21 cellular contexts compared by ENCODE assay signal in the genomic region with DNA sequence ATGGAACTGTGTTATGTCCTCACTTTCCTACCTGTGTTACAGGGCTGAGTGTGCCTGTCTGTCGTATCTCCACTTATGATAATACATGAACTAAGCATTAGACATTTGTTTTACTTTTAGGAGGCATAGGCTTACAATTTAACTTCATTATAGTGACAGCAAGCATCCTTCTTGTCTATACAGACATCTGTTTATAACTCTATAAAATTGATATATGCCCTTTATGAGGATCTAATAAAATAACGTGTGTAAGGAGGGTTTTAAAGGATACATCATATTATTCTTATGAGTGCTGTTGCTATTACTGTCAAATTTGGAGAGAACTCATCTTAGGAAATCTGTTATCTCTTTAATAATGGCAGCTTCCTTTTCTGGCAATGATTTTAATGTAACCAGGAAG. TPM values are rescaled to one million over a fixed set of nuclear protein-coding genes. Genes with fewer than 3 reads are reported as not detected.
A peak's percentile ranks its signal among the peaks of the same experiment; 100 is the strongest.
DNase-seq lines count a peak whose midpoint lies in the region; FAIRE-seq and TF ChIP-seq lines count a peak whose summit lies in the region.
"Had no signal": no experiment of that assay in that cellular context is flagged by ENCODE, and none has a peak within 500 bp of the region (broad histone marks: within the 10 kb centered on the region; RNA-seq: fewer than 3 reads in every experiment).

No MANE protein-coding gene starts in this region.

- H3K4me3 Mint-ChIP-seq in activated CD4-positive, alpha-beta T cell treated with anti-CD3 and anti-CD28 coated beads, Interleukin-2, amount 10 ng/mL, durations not matched to agents 24 days and 14 days, result no peak overlapping the region
- H3K4me3 Mint-ChIP-seq: CD4-positive, alpha-beta memory T cell had no signal

- no peaks in the 10 kb centered on the region for H3K9me2 ChIP-seq in neural cell (ENCODE audit: insufficient read depth, low read length)

- no peaks in the 10 kb centered on the region for H3F3A ChIP-seq in neural cell (ENCODE audit: insufficient read depth, low read length, poor library complexity, severe bottlenecking)

- no peaks in the 10 kb centered on the region for H3K36me3 Mint-ChIP-seq in activated CD4-positive, alpha-beta T cell treated with anti-CD3 and anti-CD28 coated beads, Interleukin-2, amount 10 ng/mL, durations not matched to agents 24 days and 14 days (ENCODE audit: low read depth)
- H3K36me3 Mint-ChIP-seq: CD4-positive, alpha-beta memory T cell had no signal

- no peak for TF ChIP-seq CTCF in neural cell (IDR thresholded peaks at IDR 0.05; ENCODE audit: poor library complexity, severe bottlenecking)
- no peak for TF ChIP-seq CTCF in kidney (IDR thresholded peaks at IDR 0.05; ENCODE audit: borderline replicate concordance, extremely low read depth, insufficient read depth)

- peaks cover 33% of the 10 kb centered on the region for H3K27me3 Mint-ChIP-seq in activated CD4-positive, alpha-beta T cell treated with anti-CD3 and anti-CD28 coated beads, Interleukin-2, amount 10 ng/mL, durations not matched to agents 24 days and 14 days

- intact Hi-C loops in activated CD4-positive, alpha-beta T cell treated with anti-CD3 and anti-CD28 coated beads, Interleukin-2, amount 10 ng/mL, durations not matched to agents 24 days and 14 days (cut with micrococcal nuclease), result no loop called here
- intact Hi-C loops in kidney (cut with DNase I), result no loop called here

- no peak overlapping the region for H3K4me3 ChIP-seq in neural cell (ENCODE audit: low read length)
- no peak overlapping the region for H3K4me3 ChIP-seq in kidney (ENCODE audit: low read length in 2 of 2)
- H3K4me3 ChIP-seq: HAP-1 had no signal

- no peaks in the 10 kb centered on the region for H3K9me3 Mint-ChIP-seq in activated CD4-positive, alpha-beta T cell treated with anti-CD3 and anti-CD28 coated beads, Interleukin-2, amount 10 ng/mL, durations not matched to agents 24 days and 14 days

- H3K27me3 ChIP-seq in neural cell (ENCODE audit: insufficient read depth, low read depth, low read length), result no peaks in the 10 kb centered on the region

- no peaks in the 10 kb centered on the region for H4K20me1 ChIP-seq in neural cell (ENCODE audit: insufficient read depth)

- H3K27ac Mint-ChIP-seq in activated CD4-positive, alpha-beta T cell treated with anti-CD3 and anti-CD28 coated beads, Interleukin-2, amount 10 ng/mL, durations not matched to agents 24 days and 14 days, result peak overlapping the region; percentile 20
- H3K27ac Mint-ChIP-seq: CD4-positive, alpha-beta memory T cell had no signal

- TF ChIP-seq EP300 in neural cell (conservative IDR thresholded peaks at IDR 0.05; ENCODE audit: poor library complexity, severe bottlenecking), result peak; percentile 29

- no peaks in the 10 kb centered on the region for H3K79me2 ChIP-seq in neural cell (replicated peaks; ENCODE audit: insufficient read depth, low read length)

- H2AFZ ChIP-seq in neural cell (ENCODE audit: low read depth, low read length), result no peak overlapping the region

- peaks cover 5% of the 10 kb centered on the region for H3K4me1 Mint-ChIP-seq in activated CD4-positive, alpha-beta T cell treated with anti-CD3 and anti-CD28 coated beads, Interleukin-2, amount 10 ng/mL, durations not matched to agents 24 days and 14 days

- FAIRE-seq in kidney (lab: Jason Lieb, UNC), result no peak
- FAIRE-seq: GM12891, GM18507, H54 had no signal

- no peaks in the 10 kb centered on the region for H3K36me3 ChIP-seq in neural cell (ENCODE audit: insufficient read depth, low read length)
- H3K36me3 ChIP-seq in kidney (ENCODE audit: control insufficient read depth in 1 of 2, insufficient read depth in 2 of 2, low read length in 2 of 2), result no peaks in the 10 kb centered on the region
- H3K36me3 ChIP-seq: HAP-1 had no signal

- no peak overlapping the region for H3K9ac ChIP-seq in neural cell (ENCODE audit: low read length)
- no peak overlapping the region for H3K9ac ChIP-seq in kidney (ENCODE audit: low read length in 2 of 2)

- no peak for TF ChIP-seq RAD21 in neural cell (conservative IDR thresholded peaks at IDR 0.05)

- no peak overlapping the region for H3K4me2 ChIP-seq in neural cell (ENCODE audit: low read length)

- H3K27ac ChIP-seq in neural cell (ENCODE audit: low read length), result no peak overlapping the region
- H3K27ac ChIP-seq in kidney (ENCODE audit: low read depth in 2 of 2, low read length in 2 of 2), result no peak overlapping the region

- H3K9me3 ChIP-seq in neural cell (ENCODE audit: low read length) (no peaks in the 10 kb centered on the region), kidney (ENCODE audit: control insufficient read depth in 1 of 2, low read length in 2 of 2) (no peaks in the 10 kb centered on the region)
- H3K9me3 ChIP-seq: HAP-1 had no signal

- no peak for DNase-seq in activated CD4-positive, alpha-beta T cell treated with anti-CD3 and anti-CD28 coated beads, Interleukin-2, amount 10 ng/mL, durations not matched to agents 24 days and 14 days
- no peak for DNase-seq in activated CD4-positive, alpha-beta T cell treated with anti-CD3 and anti-CD28 coated beads, Interleukin-2, amount 50 U/mL, for 1 hour
- DNase-seq in SK-N-DZ (ENCODE audit: low spot score) (peak; percentile 4), kidney (no peak)
- DNase-seq in activated naive CD4-positive, alpha-beta T cell (lab: John Stamatoyannopoulos, UW), result no peak
- DNase-seq: C1 segment of cervical spinal cord; Calu3; CD4-positive, alpha-beta memory T cell; COR-L47; DMS53; DMS79 treated with DMSO at 0.1 percent for 48 hours; GF-D8; GOT3 had no signal

- no peaks in the 10 kb centered on the region for H3K4me1 ChIP-seq in kidney (ENCODE audit: control insufficient read depth in 1 of 2, insufficient read depth in 1 of 2, low read depth in 1 of 2, low read length in 2 of 2)

TF ChIP-seq in neural cell, 6 proteins besides CTCF, POLR2A, EP300 and RAD21:
- TF ChIP-seq POLR2AphosphoS5 (IDR thresholded peaks at IDR 0.05), result peak; percentile 25
- TF ChIP-seq, protein P1, sequence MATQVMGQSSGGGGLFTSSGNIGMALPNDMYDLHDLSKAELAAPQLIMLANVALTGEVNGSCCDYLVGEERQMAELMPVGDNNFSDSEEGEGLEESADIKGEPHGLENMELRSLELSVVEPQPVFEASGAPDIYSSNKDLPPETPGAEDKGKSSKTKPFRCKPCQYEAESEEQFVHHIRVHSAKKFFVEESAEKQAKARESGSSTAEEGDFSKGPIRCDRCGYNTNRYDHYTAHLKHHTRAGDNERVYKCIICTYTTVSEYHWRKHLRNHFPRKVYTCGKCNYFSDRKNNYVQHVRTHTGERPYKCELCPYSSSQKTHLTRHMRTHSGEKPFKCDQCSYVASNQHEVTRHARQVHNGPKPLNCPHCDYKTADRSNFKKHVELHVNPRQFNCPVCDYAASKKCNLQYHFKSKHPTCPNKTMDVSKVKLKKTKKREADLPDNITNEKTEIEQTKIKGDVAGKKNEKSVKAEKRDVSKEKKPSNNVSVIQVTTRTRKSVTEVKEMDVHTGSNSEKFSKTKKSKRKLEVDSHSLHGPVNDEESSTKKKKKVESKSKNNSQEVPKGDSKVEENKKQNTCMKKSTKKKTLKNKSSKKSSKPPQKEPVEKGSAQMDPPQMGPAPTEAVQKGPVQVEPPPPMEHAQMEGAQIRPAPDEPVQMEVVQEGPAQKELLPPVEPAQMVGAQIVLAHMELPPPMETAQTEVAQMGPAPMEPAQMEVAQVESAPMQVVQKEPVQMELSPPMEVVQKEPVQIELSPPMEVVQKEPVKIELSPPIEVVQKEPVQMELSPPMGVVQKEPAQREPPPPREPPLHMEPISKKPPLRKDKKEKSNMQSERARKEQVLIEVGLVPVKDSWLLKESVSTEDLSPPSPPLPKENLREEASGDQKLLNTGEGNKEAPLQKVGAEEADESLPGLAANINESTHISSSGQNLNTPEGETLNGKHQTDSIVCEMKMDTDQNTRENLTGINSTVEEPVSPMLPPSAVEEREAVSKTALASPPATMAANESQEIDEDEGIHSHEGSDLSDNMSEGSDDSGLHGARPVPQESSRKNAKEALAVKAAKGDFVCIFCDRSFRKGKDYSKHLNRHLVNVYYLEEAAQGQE (IDR thresholded peaks at IDR 0.05; ENCODE audit: borderline replicate concordance), result no peak
TF ChIP-seq in neural cell: peak in this region for 1.

RNA-seq across cellular contexts. Expression of gene THNSL1, which starts 21.9 kb away (rescaled TPM):
- total RNA-seq in activated CD4-positive, alpha-beta T cell treated with anti-CD3 and anti-CD28 coated beads, Interleukin-2, amount 10 ng/mL, durations not matched to agents 24 days and 14 days, result 3.6 and 4.2 TPM in 2 replicates
- polyA plus RNA-seq in SK-N-DZ (2014; cell fraction: cytosol; rRNA removed), result 6.0 and 6.2 TPM in 2 replicates
- 3.1 and 3.2 TPM in 2 replicates for polyA plus RNA-seq in SK-N-DZ (2014; cell fraction: nucleus; rRNA removed)
- polyA plus RNA-seq in neural cell (2.8 and 5.1 TPM in 2 replicates), kidney (ENCODE audit: insufficient read depth, low read depth, low replicate concordance) (7.9 TPM)
- 9.6 and 11.2 TPM in 2 replicates for polyA minus RNA-seq in neural cell
- total RNA-seq in kidney, result 5.4 TPM

RNA-seq across cellular contexts. Expression of gene ENKUR, which starts 22.3 kb away (rescaled TPM):
- not detected in 2 replicates for total RNA-seq in activated CD4-positive, alpha-beta T cell treated with anti-CD3 and anti-CD28 coated beads, Interleukin-2, amount 10 ng/mL, durations not matched to agents 24 days and 14 days
- polyA plus RNA-seq in SK-N-DZ (2014; cell fraction: cytosol; rRNA removed), result not detected in 2 replicates
- not detected in 2 replicates for polyA plus RNA-seq in SK-N-DZ (2014; cell fraction: nucleus; rRNA removed)
- 1.5 and 2.6 TPM in 2 replicates for polyA plus RNA-seq in neural cell
- 2.2 and 5.0 TPM in 2 replicates for polyA minus RNA-seq in neural cell
- total RNA-seq in kidney, result 0.41 TPM
- polyA plus RNA-seq in kidney (ENCODE audit: insufficient read depth, low read depth, low replicate concordance), result 0.73 TPM
- total RNA-seq: A172; CD4-positive, alpha-beta memory T cell; Daoy; G401 had no signal
- polyA plus RNA-seq: CD4-positive, alpha-beta memory T cell had no signal
